ENCODE assay signal across 28 cellular contexts in genomic region chr11:103733889-103734288, GRCh38.
"Had no signal": no experiment of that assay in that cellular context is flagged by ENCODE, and none has a peak within 500 bp of the region (broad histone marks: within the 10 kb centered on the region; RNA-seq: fewer than 3 reads in every experiment).

No MANE protein-coding gene starts in this region.

- H3K4me3 Mint-ChIP-seq: stimulated activated effector memory CD8-positive, alpha-beta T cell treated with anti-CD3 and anti-CD28 coated beads, Interleukin-12 subunit alpha, Interleukin-12 subunit beta, amount 100 ng/mL, for 72 hours; stimulated activated memory B cell treated with anti-CD40 and anti-IgM and Interleukin-4, amounts not matched to agents 10 μg/mL and 1 μg/mL and 100 μg/mL, for 72 hours; stimulated activated naive B cell treated with anti-CD40 and anti-IgM and Interleukin-4, amounts not matched to agents 10 μg/mL and 1 μg/mL and 100 μg/mL, for 72 hours; stimulated activated naive CD8-positive, alpha-beta T cell treated with anti-CD3 and anti-CD28 coated beads, Interleukin-15, amount 100 ng/mL, for 72 hours; stimulated activated naive CD8-positive, alpha-beta T cell treated with anti-CD3 and anti-CD28 coated beads, Interleukin-15, Interleukin-2, amounts not matched to agents 100 ng/mL and 50 ng/mL, for 24 hours; type B pancreatic cell had no signal

- H3K36me3 ChIP-seq: stomach, suprapubic skin, thoracic aorta, thyroid gland, tibial artery, tibial nerve, transverse colon, upper lobe of left lung, upper lobe of right lung, uterus, vagina had no signal

- H3K27me3 ChIP-seq: stomach, suprapubic skin, testis, thyroid gland, tibial artery, tibial nerve, transverse colon, upper lobe of left lung, upper lobe of right lung, uterus, vagina had no signal

- H3K4me3 ChIP-seq: stomach, suprapubic skin, testis, thoracic aorta, thyroid gland, tibial artery, tibial nerve, transverse colon, upper lobe of left lung, upper lobe of right lung, uterus, vagina had no signal

- H3K9me3 Mint-ChIP-seq: stimulated activated effector memory CD8-positive, alpha-beta T cell treated with anti-CD3 and anti-CD28 coated beads, Interleukin-12 subunit alpha, Interleukin-12 subunit beta, amount 100 ng/mL, for 72 hours; stimulated activated memory B cell treated with anti-CD40 and anti-IgM and Interleukin-4, amounts not matched to agents 10 μg/mL and 1 μg/mL and 100 μg/mL, for 72 hours; stimulated activated naive B cell treated with anti-CD40 and anti-IgM and Interleukin-4, amounts not matched to agents 10 μg/mL and 1 μg/mL and 100 μg/mL, for 72 hours; stimulated activated naive CD8-positive, alpha-beta T cell treated with anti-CD3 and anti-CD28 coated beads, Interleukin-15, Interleukin-2, amounts not matched to agents 100 ng/mL and 50 ng/mL, for 24 hours; type B pancreatic cell had no signal

- H3K27ac Mint-ChIP-seq: stimulated activated effector memory CD8-positive, alpha-beta T cell treated with anti-CD3 and anti-CD28 coated beads, Interleukin-12 subunit alpha, Interleukin-12 subunit beta, amount 100 ng/mL, for 72 hours; stimulated activated memory B cell treated with anti-CD40 and anti-IgM and Interleukin-4, amounts not matched to agents 10 μg/mL and 1 μg/mL and 100 μg/mL, for 72 hours; stimulated activated naive B cell treated with anti-CD40 and anti-IgM and Interleukin-4, amounts not matched to agents 10 μg/mL and 1 μg/mL and 100 μg/mL, for 72 hours; stimulated activated naive CD8-positive, alpha-beta T cell treated with anti-CD3 and anti-CD28 coated beads, Interleukin-15, amount 100 ng/mL, for 72 hours; stimulated activated naive CD8-positive, alpha-beta T cell treated with anti-CD3 and anti-CD28 coated beads, Interleukin-15, Interleukin-2, amounts not matched to agents 100 ng/mL and 50 ng/mL, for 24 hours; type B pancreatic cell had no signal

- H3K4me1 Mint-ChIP-seq: stimulated activated effector memory CD8-positive, alpha-beta T cell treated with anti-CD3 and anti-CD28 coated beads, Interleukin-12 subunit alpha, Interleukin-12 subunit beta, amount 100 ng/mL, for 72 hours; stimulated activated memory B cell treated with anti-CD40 and anti-IgM and Interleukin-4, amounts not matched to agents 10 μg/mL and 1 μg/mL and 100 μg/mL, for 72 hours; stimulated activated naive B cell treated with anti-CD40 and anti-IgM and Interleukin-4, amounts not matched to agents 10 μg/mL and 1 μg/mL and 100 μg/mL, for 72 hours; stimulated activated naive CD8-positive, alpha-beta T cell treated with anti-CD3 and anti-CD28 coated beads, Interleukin-15, amount 100 ng/mL, for 72 hours had no signal

- H3K4me1 ChIP-seq: testis, thyroid gland, tibial nerve, upper lobe of left lung, upper lobe of right lung, uterus, vagina had no signal

- H3K27me3 Mint-ChIP-seq: stimulated activated memory B cell treated with anti-CD40 and anti-IgM and Interleukin-4, amounts not matched to agents 10 μg/mL and 1 μg/mL and 100 μg/mL, for 72 hours; stimulated activated naive B cell treated with anti-CD40 and anti-IgM and Interleukin-4, amounts not matched to agents 10 μg/mL and 1 μg/mL and 100 μg/mL, for 72 hours; stimulated activated naive CD8-positive, alpha-beta T cell treated with anti-CD3 and anti-CD28 coated beads, Interleukin-15, amount 100 ng/mL, for 72 hours; stimulated activated naive CD8-positive, alpha-beta T cell treated with anti-CD3 and anti-CD28 coated beads, Interleukin-15, Interleukin-2, amounts not matched to agents 100 ng/mL and 50 ng/mL, for 24 hours; type B pancreatic cell had no signal

- H3K27ac ChIP-seq: stomach, suprapubic skin, testis, thoracic aorta, thyroid gland, tibial artery, tibial nerve, transverse colon, upper lobe of left lung, upper lobe of right lung, uterus, vagina had no signal

- H3K36me3 Mint-ChIP-seq: stimulated activated effector memory CD8-positive, alpha-beta T cell treated with anti-CD3 and anti-CD28 coated beads, Interleukin-12 subunit alpha, Interleukin-12 subunit beta, amount 100 ng/mL, for 72 hours; stimulated activated memory B cell treated with anti-CD40 and anti-IgM and Interleukin-4, amounts not matched to agents 10 μg/mL and 1 μg/mL and 100 μg/mL, for 72 hours; stimulated activated naive B cell treated with anti-CD40 and anti-IgM and Interleukin-4, amounts not matched to agents 10 μg/mL and 1 μg/mL and 100 μg/mL, for 72 hours; type B pancreatic cell had no signal

- DNase-seq: stimulated activated CD4-positive, alpha-beta T cell treated with anti-CD3 and anti-CD28 coated beads, Interleukin-2, amount 100 ng/mL, for 48 hours; stimulated activated CD4-positive, alpha-beta T cell treated with anti-CD3 and anti-CD28 coated beads, Interleukin-4, amount 100 ng/mL, for 1 hour; stimulated activated CD4-positive, alpha-beta T cell treated with anti-CD3 and anti-CD28 coated beads, Interleukin-4, amount 100 ng/mL, for 24 hours; stimulated activated CD4-positive, alpha-beta T cell treated with anti-CD3 and anti-CD28 coated beads, Interleukin-4, amount 100 ng/mL, for 4 hours; stimulated activated CD8-positive, alpha-beta memory T cell treated with anti-CD3 and anti-CD28 coated beads, Interleukin-4, amount 100 ng/mL, for 48 hours; stimulated activated naive B cell treated with anti-CD40 and anti-IgM and Interleukin-4, amounts not matched to agents 10 μg/mL and 1 μg/mL and 100 μg/mL, for 72 hours; stimulated activated naive CD4-positive, alpha-beta T cell; stimulated activated naive CD4-positive, alpha-beta T cell treated with Interleukin-2 at 50 U/mL for 16 hours; stimulated activated naive CD8-positive, alpha-beta T cell treated with anti-CD3 and anti-CD28 coated beads, Interleukin-15, amount 100 ng/mL, for 72 hours; stimulated activated naive CD8-positive, alpha-beta T cell treated with anti-CD3 and anti-CD28 coated beads, Interleukin-15, Interleukin-2, amounts not matched to agents 100 U/mL and 50 U/mL, for 24 hours; stomach; substantia nigra; testis; thyroid gland; tibial artery; transverse colon; trophoblast cell; upper lobe of left lung; upper lobe of right lung; uterus had no signal

- ATAC-seq: stimulated activated effector memory CD8-positive, alpha-beta T cell treated with anti-CD3 and anti-CD28 coated beads, Interleukin-12 subunit alpha, Interleukin-12 subunit beta, amount 100 ng/mL, for 72 hours; stimulated activated memory B cell treated with anti-CD40 and anti-IgM and Interleukin-4, amounts not matched to agents 10 μg/mL and 1 μg/mL and 100 μg/mL, for 72 hours; stimulated activated naive B cell treated with anti-CD40 and anti-IgM and Interleukin-4, amounts not matched to agents 10 μg/mL and 1 μg/mL and 100 μg/mL, for 72 hours; stimulated activated naive CD8-positive, alpha-beta T cell treated with anti-CD3 and anti-CD28 coated beads, Interleukin-15, amount 100 ng/mL, for 72 hours; stimulated activated naive CD8-positive, alpha-beta T cell treated with anti-CD3 and anti-CD28 coated beads, Interleukin-15, Interleukin-2, amounts not matched to agents 100 U/mL and 50 U/mL, for 24 hours; upper lobe of right lung had no signal

- H3K9me3 ChIP-seq: stomach, suprapubic skin, testis, thoracic aorta, thyroid gland, tibial artery, tibial nerve, transverse colon, upper lobe of left lung, upper lobe of right lung, uterus, vagina had no signal
